ENCODE assay signal across 25 cellular contexts in genomic region chr6:17485946-17486345, GRCh38.
"Had no signal": no experiment of that assay in that cellular context is flagged by ENCODE, and none has a peak within 500 bp of the region (broad histone marks: within the 10 kb centered on the region; RNA-seq: fewer than 3 reads in every experiment).

No MANE protein-coding gene starts in this region.

- H3K9ac ChIP-seq: neural progenitor cell had no signal

- H3K27ac ChIP-seq: lower lobe of right lung, neural progenitor cell, ovary, prostate gland, tibial nerve, uterus had no signal

- H3K9me3 ChIP-seq: lower lobe of right lung, ovary, prostate gland, sigmoid colon, tibial nerve, uterus had no signal

- H3K4me1 Mint-ChIP-seq: naive thymus-derived CD8-positive, alpha-beta T cell; stimulated activated memory B cell treated with anti-CD40 and anti-IgM and Interleukin-4, amounts not matched to agents 10 μg/mL and 1 μg/mL and 100 μg/mL, for 72 hours had no signal

- H3K36me3 Mint-ChIP-seq: naive thymus-derived CD8-positive, alpha-beta T cell; stimulated activated memory B cell treated with anti-CD40 and anti-IgM and Interleukin-4, amounts not matched to agents 10 μg/mL and 1 μg/mL and 100 μg/mL, for 72 hours had no signal

- ATAC-seq: left lobe of liver; lower lobe of right lung; naive thymus-derived CD8-positive, alpha-beta T cell; stimulated activated memory B cell treated with anti-CD40 and anti-IgM and Interleukin-4, amounts not matched to agents 10 μg/mL and 1 μg/mL and 100 μg/mL, for 72 hours; stimulated activated naive CD8-positive, alpha-beta T cell treated with anti-CD3 and anti-CD28 coated beads, Interleukin-15, amount 100 ng/mL, for 72 hours had no signal

- H3K27ac Mint-ChIP-seq: naive thymus-derived CD8-positive, alpha-beta T cell; neural progenitor cell; stimulated activated memory B cell treated with anti-CD40 and anti-IgM and Interleukin-4, amounts not matched to agents 10 μg/mL and 1 μg/mL and 100 μg/mL, for 72 hours; stimulated activated naive CD8-positive, alpha-beta T cell treated with anti-CD3 and anti-CD28 coated beads, Interleukin-15, amount 100 ng/mL, for 72 hours; type B pancreatic cell had no signal

- H3K27me3 Mint-ChIP-seq: type B pancreatic cell had no signal

- H2AFZ ChIP-seq: neural progenitor cell had no signal

- H3K4me3 Mint-ChIP-seq: naive thymus-derived CD8-positive, alpha-beta T cell; nephron; neural progenitor cell; stimulated activated memory B cell treated with anti-CD40 and anti-IgM and Interleukin-4, amounts not matched to agents 10 μg/mL and 1 μg/mL and 100 μg/mL, for 72 hours; stimulated activated naive CD8-positive, alpha-beta T cell treated with anti-CD3 and anti-CD28 coated beads, Interleukin-15, amount 100 ng/mL, for 72 hours; type B pancreatic cell had no signal

- H3K4me3 ChIP-seq: lower lobe of right lung, neural progenitor cell, ovary, prostate gland, sigmoid colon, smooth muscle cell, tibial nerve, uterus had no signal

- H3K4me2 ChIP-seq: neural progenitor cell, smooth muscle cell had no signal

- H3K36me3 ChIP-seq: lower lobe of right lung, neural progenitor cell, ovary, prostate gland, tibial nerve, uterus had no signal

- DNase-seq: hippocampal formation; kidney glomerular epithelial cell; left cardiac atrium; lower lobe of right lung; mammary epithelial cell; mesenchymal stem cell; naive thymus-derived CD8-positive, alpha-beta T cell; ovary; sigmoid colon; stimulated activated CD4-positive, alpha-beta T cell treated with anti-CD3 and anti-CD28 coated beads, Interleukin-1b, Interleukin-23, amount 100 ng/mL, for 48 hours; stimulated activated CD4-positive, alpha-beta T cell treated with anti-CD3 and anti-CD28 coated beads, Interleukin-2, amount 100 ng/mL, for 48 hours; stimulated activated CD4-positive, alpha-beta T cell treated with anti-CD3 and anti-CD28 coated beads, Interleukin-4, amount 100 ng/mL, for 4 hours; stimulated activated CD8-positive, alpha-beta memory T cell treated with anti-CD3 and anti-CD28 coated beads, Interleukin-4, amount 100 ng/mL, for 48 hours; stimulated activated naive CD4-positive, alpha-beta T cell treated with Interleukin-2 at 50 U/mL for 16 hours; stimulated activated naive CD8-positive, alpha-beta T cell treated with anti-CD3 and anti-CD28 coated beads, Interleukin-15, amount 100 ng/mL, for 72 hours; uterus had no signal

- H3K9me3 Mint-ChIP-seq: naive thymus-derived CD8-positive, alpha-beta T cell; nephron; neural progenitor cell; stimulated activated memory B cell treated with anti-CD40 and anti-IgM and Interleukin-4, amounts not matched to agents 10 μg/mL and 1 μg/mL and 100 μg/mL, for 72 hours; stimulated activated naive CD8-positive, alpha-beta T cell treated with anti-CD3 and anti-CD28 coated beads, Interleukin-15, amount 100 ng/mL, for 72 hours had no signal

- FAIRE-seq: keratinocyte had no signal

- H3K27me3 ChIP-seq: neural progenitor cell, ovary, sigmoid colon, tibial nerve, uterus had no signal

- H3K4me1 ChIP-seq: lower lobe of right lung, neural progenitor cell, prostate gland, tibial nerve, uterus had no signal
